In genomic region chr11:57277845-57278720, GRCh38 we compare ENCODE assay signal across 2 cellular contexts.
TF ChIP-seq lines count a peak whose summit lies in the region.

No MANE protein-coding gene starts in this region.

TF ChIP-seq in GM23338, 12 proteins besides CTCF, POLR2A, EP300 and RAD21:
- peak; percentile 9; the same call in 1 of the 2 replicates for TF ChIP-seq NANOG (IDR thresholded peaks at IDR 0.05; ENCODE audit: borderline replicate concordance)
- no peak for TF ChIP-seq ZNF114 (CRISPR knock-in tag; IDR thresholded peaks at IDR 0.05)

TF ChIP-seq in HepG2, 621 proteins besides CTCF, POLR2A, EP300 and RAD21:
- no peak for TF ChIP-seq HOXA7 (CRISPR knock-in tag; IDR thresholded peaks at IDR 0.05)
- TF ChIP-seq, protein P1, sequence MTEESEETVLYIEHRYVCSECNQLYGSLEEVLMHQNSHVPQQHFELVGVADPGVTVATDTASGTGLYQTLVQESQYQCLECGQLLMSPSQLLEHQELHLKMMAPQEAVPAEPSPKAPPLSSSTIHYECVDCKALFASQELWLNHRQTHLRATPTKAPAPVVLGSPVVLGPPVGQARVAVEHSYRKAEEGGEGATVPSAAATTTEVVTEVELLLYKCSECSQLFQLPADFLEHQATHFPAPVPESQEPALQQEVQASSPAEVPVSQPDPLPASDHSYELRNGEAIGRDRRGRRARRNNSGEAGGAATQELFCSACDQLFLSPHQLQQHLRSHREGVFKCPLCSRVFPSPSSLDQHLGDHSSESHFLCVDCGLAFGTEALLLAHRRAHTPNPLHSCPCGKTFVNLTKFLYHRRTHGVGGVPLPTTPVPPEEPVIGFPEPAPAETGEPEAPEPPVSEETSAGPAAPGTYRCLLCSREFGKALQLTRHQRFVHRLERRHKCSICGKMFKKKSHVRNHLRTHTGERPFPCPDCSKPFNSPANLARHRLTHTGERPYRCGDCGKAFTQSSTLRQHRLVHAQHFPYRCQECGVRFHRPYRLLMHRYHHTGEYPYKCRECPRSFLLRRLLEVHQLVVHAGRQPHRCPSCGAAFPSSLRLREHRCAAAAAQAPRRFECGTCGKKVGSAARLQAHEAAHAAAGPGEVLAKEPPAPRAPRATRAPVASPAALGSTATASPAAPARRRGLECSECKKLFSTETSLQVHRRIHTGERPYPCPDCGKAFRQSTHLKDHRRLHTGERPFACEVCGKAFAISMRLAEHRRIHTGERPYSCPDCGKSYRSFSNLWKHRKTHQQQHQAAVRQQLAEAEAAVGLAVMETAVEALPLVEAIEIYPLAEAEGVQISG (CRISPR knock-in tag; IDR thresholded peaks at IDR 0.05) = peak; percentile 66
- peak; percentile 30; the same call in 1 of the 2 replicates for TF ChIP-seq KDM2A (CRISPR knock-in tag; IDR thresholded peaks at IDR 0.05; ENCODE audit: borderline replicate concordance, low read depth)
- TF ChIP-seq PLRG1 (conservative IDR thresholded peaks at IDR 0.05) = no peak
- 0 out of 2 replicates have a peak, but pooled peaks have one; percentile 22 for TF ChIP-seq CBX5 (CRISPR knock-in tag; IDR thresholded peaks at IDR 0.05; ENCODE audit: borderline replicate concordance)
- TF ChIP-seq ATF4 (CRISPR knock-in tag; IDR thresholded peaks at IDR 0.05) = peak in 1 of 2 experiments; percentile 73; a peak in 1 of 4 replicates
- no peak for TF ChIP-seq TOE1 (CRISPR knock-in tag; IDR thresholded peaks at IDR 0.05)
- TF ChIP-seq ZSCAN12 (CRISPR knock-in tag; IDR thresholded peaks at IDR 0.05) = no peak
- TF ChIP-seq SMC3 (IDR thresholded peaks at IDR 0.05; ENCODE audit: low read length) = peak; percentile 48; the same call in 1 of the 2 replicates
- TF ChIP-seq ZFY (CRISPR knock-in tag; IDR thresholded peaks at IDR 0.05) = peak; percentile 13; the same call in 1 of the 2 replicates
- TF ChIP-seq, protein P2, sequence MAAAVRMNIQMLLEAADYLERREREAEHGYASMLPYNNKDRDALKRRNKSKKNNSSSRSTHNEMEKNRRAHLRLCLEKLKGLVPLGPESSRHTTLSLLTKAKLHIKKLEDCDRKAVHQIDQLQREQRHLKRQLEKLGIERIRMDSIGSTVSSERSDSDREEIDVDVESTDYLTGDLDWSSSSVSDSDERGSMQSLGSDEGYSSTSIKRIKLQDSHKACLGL (CRISPR knock-in tag; IDR thresholded peaks at IDR 0.05) = no peak
- peak; percentile 66 for TF ChIP-seq XRCC5 (optimal IDR thresholded peaks at IDR 0.05; ENCODE audit: low read length)
- TF ChIP-seq STAG1 (CRISPR knock-in tag; IDR thresholded peaks at IDR 0.05) = peak; percentile 51
TF ChIP-seq in HepG2: peak in this region for 8.
